20 cellular contexts compared by ENCODE assay signal in genomic region chr22:23753371-23753770, GRCh38. TPM values are rescaled to one million over a fixed set of nuclear protein-coding genes. Genes with fewer than 3 reads are reported as not detected.
A peak's percentile ranks its signal among the peaks of the same experiment; 100 is the strongest.
DNase-seq lines count a peak whose midpoint lies in the region; ATAC-seq and TF ChIP-seq lines count a peak whose summit lies in the region.
"Had no signal": no experiment of that assay in that cellular context is flagged by ENCODE, and none has a peak within 500 bp of the region (broad histone marks: within the 10 kb centered on the region; RNA-seq: fewer than 3 reads in every experiment).

No MANE protein-coding gene starts in this region.

- no peaks in the 10 kb centered on the region for H3K9me2 ChIP-seq in SU-DHL-6 (replicated peaks; ENCODE audit: insufficient read depth, low read length)

- H3K4me2 ChIP-seq in SU-DHL-6 (ENCODE audit: low read depth, low read length, poor library complexity, severe bottlenecking) = peak overlapping the region; percentile 90

- ATAC-seq in GM19452 (IDR thresholded peaks at IDR 0.05; ENCODE audit: unreplicated experiment) = no peak
- ATAC-seq: sciatic nerve had no signal

- H3K4me1 Mint-ChIP-seq in progenitor cell of endocrine pancreas (ENCODE audit: low read depth) = peaks cover 10% of the 10 kb centered on the region

- CTCF ChIA-PET in RWPE1 (lab: Yijun Ruan, JAX) = no interaction called here

- H3K4me3 ChIP-seq in GM12865 (ENCODE audit: low read depth, low read length) (peak overlapping the region; percentile 21), SU-DHL-6 (ENCODE audit: insufficient read depth, low read length, poor library complexity, severe bottlenecking) (peak overlapping the region; percentile 80)
- H3K4me3 ChIP-seq: SJSA1, testis had no signal

- H3K36me3 ChIP-seq in SU-DHL-6 (ENCODE audit: low read length) = no peaks in the 10 kb centered on the region
- H3K36me3 ChIP-seq: SJSA1 had no signal

- peaks cover 47% of the 10 kb centered on the region for H3F3A ChIP-seq in SU-DHL-6 (ENCODE audit: insufficient read depth)

- no peaks in the 10 kb centered on the region for H4K20me1 ChIP-seq in SU-DHL-6 (ENCODE audit: low read depth, low read length)

- H3K27me3 Mint-ChIP-seq in progenitor cell of endocrine pancreas = no peaks in the 10 kb centered on the region

- peak overlapping the region; percentile 92 for H3K27ac ChIP-seq in SU-DHL-6 (ENCODE audit: low read depth, low read length)
- no peak overlapping the region for H3K27ac ChIP-seq in RWPE1
- H3K27ac ChIP-seq: SJSA1, testis had no signal

- POLR2A ChIA-PET in RWPE1 (lab: Yijun Ruan, JAX; ENCODE audit: low non-redundant PET) = no interaction called here

- no peaks in the 10 kb centered on the region for H3K9me3 Mint-ChIP-seq in progenitor cell of endocrine pancreas (ENCODE audit: low read depth)
- H3K9me3 Mint-ChIP-seq: endodermal cell had no signal

- H3K9me3 ChIP-seq in SU-DHL-6 (ENCODE audit: insufficient read depth, low read length) = no peaks in the 10 kb centered on the region
- H3K9me3 ChIP-seq: testis had no signal

- no peak overlapping the region for H3K27ac Mint-ChIP-seq in progenitor cell of endocrine pancreas
- H3K27ac Mint-ChIP-seq: endodermal cell had no signal

- H3K27me3 ChIP-seq in SU-DHL-6 (ENCODE audit: low read length) = no peaks in the 10 kb centered on the region
- H3K27me3 ChIP-seq: SJSA1, testis had no signal

- peaks cover 2% of the 10 kb centered on the region for H3K36me3 Mint-ChIP-seq in progenitor cell of endocrine pancreas (ENCODE audit: insufficient read depth)

- TF ChIP-seq CTCF in GM12865 (IDR thresholded peaks at IDR 0.05; ENCODE audit: insufficient read depth, low read depth, low read length, missing control alignments) (no peak), SU-DHL-6 (IDR thresholded peaks at IDR 0.05; ENCODE audit: insufficient read depth, low read length, poor library complexity, severe bottlenecking) (no peak), progenitor cell of endocrine pancreas (IDR thresholded peaks at IDR 0.05; ENCODE audit: unreplicated experiment) (no peak), RWPE1 (conservative IDR thresholded peaks at IDR 0.05; ENCODE audit: low read depth) (no peak)

- no peak for DNase-seq in GM12865 (ENCODE audit: low read depth)
- no peak for DNase-seq in progenitor cell of endocrine pancreas (ENCODE audit: low spot score, unreplicated experiment)
- no peak for DNase-seq in RWPE1 (ENCODE audit: low spot score)
- DNase-seq: activated CD4-positive, CD25-positive, alpha-beta regulatory T cell treated with anti-CD3 and anti-CD28 coated beads, Interleukin-2, amount 50 U/mL, for 72 hours; activated gamma-delta T cell; DMS 273 treated with DMSO at 0.1 percent for 48 hours; endodermal cell; islet precursor cell; mesenchymal stem cell; NCI-H2029 treated with DMSO at 0.1 percent for 48 hours; NCI-H524; OCI-M1; stimulated activated CD4-positive, alpha-beta T cell treated with anti-CD3 and anti-CD28 coated beads, Interleukin-2, amount 100 ng/mL, for 24 hours; T-helper 9 cell; testis had no signal

- peak overlapping the region; percentile 16 for H3K4me3 Mint-ChIP-seq in progenitor cell of endocrine pancreas (ENCODE audit: low read depth)
- H3K4me3 Mint-ChIP-seq: endodermal cell had no signal

- peak overlapping the region; percentile 93 for H3K9ac ChIP-seq in SU-DHL-6 (ENCODE audit: low read length)

- H3K79me2 ChIP-seq in SU-DHL-6 (ENCODE audit: insufficient read depth, low read length) = peaks cover 7% of the 10 kb centered on the region; the same call in 1 of the 2 replicates

- H2AFZ ChIP-seq in SU-DHL-6 (ENCODE audit: low read depth, low read length, severe bottlenecking) = no peak overlapping the region

RNA-seq across cellular contexts. Expression of gene VPREB3, which starts 0.9 kb away (rescaled TPM):
- not detected in 2 replicates for total RNA-seq in progenitor cell of endocrine pancreas
- total RNA-seq: chondrocyte, endodermal cell, sciatic nerve, SJSA1 had no signal

RNA-seq across cellular contexts. Expression of gene ZNF70, which starts 2.5 kb away (rescaled TPM):
- total RNA-seq in progenitor cell of endocrine pancreas = 8.9 and 9.8 TPM in 2 replicates

RNA-seq across cellular contexts. Expression of gene C22orf15, which starts 9.4 kb away (rescaled TPM):
- total RNA-seq in progenitor cell of endocrine pancreas = not detected in 2 replicates
- total RNA-seq: chondrocyte, SJSA1 had no signal

RNA-seq across cellular contexts. Expression of gene CHCHD10, which starts 14.4 kb away (rescaled TPM):
- 39.5 and 42.3 TPM in 2 replicates for total RNA-seq in progenitor cell of endocrine pancreas

RNA-seq across cellular contexts. Expression of gene MMP11, which starts 19.3 kb away (rescaled TPM):
- total RNA-seq in progenitor cell of endocrine pancreas = 41.6 and 50.2 TPM in 2 replicates
